1 cellular context compared by ENCODE assay signal in the genomic region with DNA sequence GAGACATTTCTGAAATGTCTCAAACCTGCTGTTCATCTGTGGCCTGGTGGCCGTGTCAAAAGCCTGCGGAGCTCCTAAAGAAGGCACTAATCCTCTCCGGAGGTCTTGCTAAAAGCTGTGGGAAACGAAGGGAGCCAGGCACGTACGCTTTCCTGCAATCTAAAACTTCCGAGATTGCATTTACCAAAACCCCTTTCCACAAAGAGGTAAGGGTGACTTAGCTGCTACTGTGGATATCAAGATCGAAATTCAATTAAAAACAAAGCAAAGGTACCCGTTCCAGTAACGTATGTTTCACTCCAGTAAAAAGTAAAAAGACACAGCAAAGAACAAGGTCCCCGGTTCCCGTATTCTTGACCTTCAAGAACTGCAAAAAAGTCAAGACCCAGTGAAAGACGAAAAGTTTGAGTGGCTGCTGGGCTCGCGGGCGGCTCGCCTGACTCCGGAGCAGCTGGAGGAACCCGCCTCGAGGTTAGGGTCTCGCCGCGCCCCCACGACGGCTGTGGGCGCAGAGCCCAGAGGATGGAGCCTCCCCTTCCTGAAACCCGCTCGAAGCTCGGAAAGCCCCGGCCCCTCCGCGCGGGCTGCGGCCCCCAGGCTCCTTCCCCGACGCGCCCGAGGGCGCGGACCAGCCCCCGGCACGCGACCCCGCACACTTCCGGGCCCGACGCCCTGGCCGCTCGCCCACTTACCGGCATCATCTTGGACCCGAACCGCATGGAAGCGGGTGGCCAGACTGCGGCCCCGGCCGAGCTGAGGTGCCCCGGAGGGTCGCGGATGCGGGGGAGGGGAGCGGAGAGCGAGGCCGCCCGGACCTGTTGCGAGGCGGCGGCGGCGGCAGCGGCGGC.
TF ChIP-seq lines count a peak whose summit lies in the region.

No MANE protein-coding gene starts in this region.

TF ChIP-seq in K562, 482 proteins besides CTCF, POLR2A, EP300 and RAD21 (continued from another document and continues in another):
- no peak for TF ChIP-seq CEBPZ (IDR thresholded peaks at IDR 0.05; ENCODE audit: borderline replicate concordance, low read depth, low read length)
- 0 out of 4 replicates have a peak, but pooled peaks of 1 of the 2 experiments have one; percentile 28 for TF ChIP-seq FOXA3 (CRISPR knock-in tag; conservative IDR thresholded peaks at IDR 0.05 in 1 of 2, IDR thresholded peaks at IDR 0.05 in 1 of 2)
- TF ChIP-seq GABPB1 (CRISPR knock-in tag; IDR thresholded peaks at IDR 0.05), result peak; percentile 21; the same call in 1 of the 2 replicates
- no peak for TF ChIP-seq E2F3 (CRISPR knock-in tag; IDR thresholded peaks at IDR 0.05)
- TF ChIP-seq RBM25 (IDR thresholded peaks at IDR 0.05; ENCODE audit: low read depth, low read length, severe bottlenecking), result peak; percentile 20
- TF ChIP-seq, protein P1, sequence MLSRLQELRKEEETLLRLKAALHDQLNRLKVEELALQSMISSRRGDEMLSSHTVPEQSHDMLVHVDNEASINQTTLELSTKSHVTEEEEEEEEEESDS (CRISPR knock-in tag; IDR thresholded peaks at IDR 0.05), result no peak
- TF ChIP-seq L3MBTL2 (IDR thresholded peaks at IDR 0.05), result peak; percentile 32
- peak; percentile 58 for TF ChIP-seq SAP30 (IDR thresholded peaks at IDR 0.05; ENCODE audit: borderline replicate concordance, insufficient read depth, low read depth, low read length, poor library complexity, severe bottlenecking)
- TF ChIP-seq PTRF (tag; IDR thresholded peaks at IDR 0.05), result no peak
- TF ChIP-seq FOXP1 (CRISPR knock-in tag; IDR thresholded peaks at IDR 0.05), result peak; percentile 30; the same call in 1 of the 2 replicates
- TF ChIP-seq ETV1 (tag; conservative IDR thresholded peaks at IDR 0.05; ENCODE audit: low read depth), result peak; percentile 18; the same call in 1 of the 2 replicates
- TF ChIP-seq ZNF41 (CRISPR knock-in tag; conservative IDR thresholded peaks at IDR 0.05), result 0 out of 2 replicates have a peak, but pooled peaks have one; percentile 33
- TF ChIP-seq UBTF (IDR thresholded peaks at IDR 0.05; ENCODE audit: borderline replicate concordance in 1 of 2, low read depth in 2 of 2, low read length in 2 of 2), result peak; percentile 71 to 85; a peak in 3 of 4 replicates
- peak; percentile 57; the same call in 1 of the 2 replicates for TF ChIP-seq CREB1 (IDR thresholded peaks at IDR 0.05)
- peak; percentile 35; the same call in 1 of the 2 replicates for TF ChIP-seq CREB1 (CRISPR knock-in tag; IDR thresholded peaks at IDR 0.05)
- 0 out of 2 replicates have a peak, but pooled peaks have one; percentile 76 for TF ChIP-seq KLF1 (tag; IDR thresholded peaks at IDR 0.05)
- peak; percentile 23; the same call in 1 of the 2 replicates for TF ChIP-seq ZNF830 (CRISPR knock-in tag; IDR thresholded peaks at IDR 0.05)
- TF ChIP-seq, protein P2, sequence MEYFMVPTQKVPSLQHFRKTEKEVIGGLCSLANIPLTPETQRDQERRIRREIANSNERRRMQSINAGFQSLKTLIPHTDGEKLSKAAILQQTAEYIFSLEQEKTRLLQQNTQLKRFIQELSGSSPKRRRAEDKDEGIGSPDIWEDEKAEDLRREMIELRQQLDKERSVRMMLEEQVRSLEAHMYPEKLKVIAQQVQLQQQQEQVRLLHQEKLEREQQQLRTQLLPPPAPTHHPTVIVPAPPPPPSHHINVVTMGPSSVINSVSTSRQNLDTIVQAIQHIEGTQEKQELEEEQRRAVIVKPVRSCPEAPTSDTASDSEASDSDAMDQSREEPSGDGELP (CRISPR knock-in tag; IDR thresholded peaks at IDR 0.05; ENCODE audit: borderline replicate concordance), result peak; percentile 71
- 0 out of 2 replicates have a peak, but pooled peaks have one; percentile 17 for TF ChIP-seq LARP7 (IDR thresholded peaks at IDR 0.05)
- TF ChIP-seq CHD2 (IDR thresholded peaks at IDR 0.05; ENCODE audit: low read depth, low read length), result no peak
- 0 out of 2 replicates have a peak, but pooled peaks have one; percentile 13 for TF ChIP-seq MBD2 (IDR thresholded peaks at IDR 0.05; ENCODE audit: borderline replicate concordance, low read depth)
- no peak for TF ChIP-seq TFAM (CRISPR knock-in tag; conservative IDR thresholded peaks at IDR 0.05)
- TF ChIP-seq SMARCE1 (IDR thresholded peaks at IDR 0.05), result 0 out of 2 replicates have a peak, but pooled peaks have one; percentile 56
- TF ChIP-seq GTF2A2 (tag; IDR thresholded peaks at IDR 0.05), result peak; percentile 58; the same call in 1 of the 2 replicates
- TF ChIP-seq JUND (IDR thresholded peaks at IDR 0.05; ENCODE audit: borderline replicate concordance, low read depth, low read length), result no peak
- no peak; the same call in 2 of the 3 replicates for TF ChIP-seq JUND (tag; IDR thresholded peaks at IDR 0.05; ENCODE audit: borderline replicate concordance, low read depth, low read length)
- 0 out of 2 replicates have a peak, but pooled peaks have one; percentile 43 for TF ChIP-seq ZNF589 (CRISPR knock-in tag; IDR thresholded peaks at IDR 0.05; ENCODE audit: low read depth)
- peak; percentile 21 for TF ChIP-seq DACH1 (IDR thresholded peaks at IDR 0.05; ENCODE audit: partially characterized antibody)
- no peak for TF ChIP-seq SMARCB1 (IDR thresholded peaks at IDR 0.05; ENCODE audit: insufficient read length, low read depth)
- peak; percentile 59 for TF ChIP-seq ETS2 (tag; IDR thresholded peaks at IDR 0.05; ENCODE audit: borderline replicate concordance, poor library complexity, severe bottlenecking)
- no peak for TF ChIP-seq NR2C2 (CRISPR knock-in tag; IDR thresholded peaks at IDR 0.05)
- peak; percentile 60; the same call in 1 of the 2 replicates for TF ChIP-seq NR2C2 (tag; IDR thresholded peaks at IDR 0.05)
- TF ChIP-seq ZNF354B (CRISPR knock-in tag; IDR thresholded peaks at IDR 0.05), result no peak
- TF ChIP-seq RBBP5 (IDR thresholded peaks at IDR 0.05; ENCODE audit: borderline replicate concordance, insufficient read depth, low read length, poor library complexity, severe bottlenecking), result peak; percentile 83
- peak; percentile 67; the same call in 1 of the 2 replicates for TF ChIP-seq ESRRA (IDR thresholded peaks at IDR 0.05; ENCODE audit: borderline replicate concordance, low read depth)
- 0 out of 2 replicates have a peak, but pooled peaks have one; percentile 69 for TF ChIP-seq SRSF3 (IDR thresholded peaks at IDR 0.05; ENCODE audit: insufficient read depth, low read length)
- peak; percentile 16; the same call in 1 of the 2 replicates for TF ChIP-seq USF2 (CRISPR knock-in tag; IDR thresholded peaks at IDR 0.05)
- TF ChIP-seq EWSR1 (IDR thresholded peaks at IDR 0.05; ENCODE audit: borderline replicate concordance, low read depth, partially characterized antibody), result no peak
